In genomic region chr7:77368974-77369373, GRCh38 we compare ENCODE assay signal across 2 cellular contexts.
TF ChIP-seq lines count a peak whose summit lies in the region.

No MANE protein-coding gene starts in this region.

TF ChIP-seq in HCT116, 20 proteins besides CTCF, POLR2A, EP300 and RAD21 (continued from another document):
- TF ChIP-seq TCF7L2 (IDR thresholded peaks at IDR 0.05; ENCODE audit: borderline replicate concordance, extremely low read depth, insufficient read depth, insufficient read length) (no peak), FOSL1 (IDR thresholded peaks at IDR 0.05; ENCODE audit: low read depth) (no peak), EZH2 (IDR thresholded peaks at IDR 0.05) (no peak), EGR1 (IDR thresholded peaks at IDR 0.05; ENCODE audit: low read depth) (no peak), POLR2AphosphoS5 (IDR thresholded peaks at IDR 0.05; ENCODE audit: low read depth, low read length) (no peak), ZFX (IDR thresholded peaks at IDR 0.05) (no peak), CEBPB (IDR thresholded peaks at IDR 0.05; ENCODE audit: low read depth) (no peak), SIN3A (IDR thresholded peaks at IDR 0.05; ENCODE audit: low read depth) (no peak), JUND (IDR thresholded peaks at IDR 0.05) (no peak), YY1 (IDR thresholded peaks at IDR 0.05; ENCODE audit: extremely low read depth, insufficient replicate concordance, low read depth, low read length) (no peak), MAX (IDR thresholded peaks at IDR 0.05) (no peak), SRF (IDR thresholded peaks at IDR 0.05; ENCODE audit: low read depth) (no peak), SP1 (IDR thresholded peaks at IDR 0.05; ENCODE audit: low read depth) (no peak), ZBTB33 (IDR thresholded peaks at IDR 0.05; ENCODE audit: extremely low read depth, insufficient replicate concordance, low read length) (no peak), REST (IDR thresholded peaks at IDR 0.05; ENCODE audit: low read depth) (no peak), ELF1 (IDR thresholded peaks at IDR 0.05; ENCODE audit: borderline replicate concordance, low read depth) (no peak)

TF ChIP-seq in SK-N-SH treated with all-trans-retinoic acid at 6 μM for 48 hours, 23 proteins besides CTCF, POLR2A, EP300 and RAD21 (continued from another document):
- TF ChIP-seq POU6F1 (CRISPR knock-in tag; IDR thresholded peaks at IDR 0.05; ENCODE audit: borderline replicate concordance, low read depth) (no peak), SNAI2 (CRISPR knock-in tag; IDR thresholded peaks at IDR 0.05) (no peak), TOX (CRISPR knock-in tag; IDR thresholded peaks at IDR 0.05; ENCODE audit: borderline replicate concordance) (no peak), TSHZ2 (CRISPR knock-in tag; IDR thresholded peaks at IDR 0.05) (no peak), CREB5 (CRISPR knock-in tag; IDR thresholded peaks at IDR 0.05; ENCODE audit: low read depth) (no peak), BACH2 (CRISPR knock-in tag; IDR thresholded peaks at IDR 0.05; ENCODE audit: borderline replicate concordance) (no peak), CSDC2 (CRISPR knock-in tag; IDR thresholded peaks at IDR 0.05) (no peak), OSR1 (CRISPR knock-in tag; IDR thresholded peaks at IDR 0.05) (no peak), ZNF565 (CRISPR knock-in tag; conservative IDR thresholded peaks at IDR 0.05; ENCODE audit: low read depth) (no peak), ISL1 (CRISPR knock-in tag; IDR thresholded peaks at IDR 0.05) (no peak), RARB (CRISPR knock-in tag; IDR thresholded peaks at IDR 0.05) (no peak), ZFP30 (CRISPR knock-in tag; IDR thresholded peaks at IDR 0.05) (no peak), ARNTL (CRISPR knock-in tag; IDR thresholded peaks at IDR 0.05; ENCODE audit: borderline replicate concordance, low read depth) (no peak), PATZ1 (CRISPR knock-in tag; IDR thresholded peaks at IDR 0.05; ENCODE audit: borderline replicate concordance) (no peak), CSRNP3 (CRISPR knock-in tag; IDR thresholded peaks at IDR 0.05) (no peak)
